ENCODE assay signal across 1 cellular context in the genomic region with DNA sequence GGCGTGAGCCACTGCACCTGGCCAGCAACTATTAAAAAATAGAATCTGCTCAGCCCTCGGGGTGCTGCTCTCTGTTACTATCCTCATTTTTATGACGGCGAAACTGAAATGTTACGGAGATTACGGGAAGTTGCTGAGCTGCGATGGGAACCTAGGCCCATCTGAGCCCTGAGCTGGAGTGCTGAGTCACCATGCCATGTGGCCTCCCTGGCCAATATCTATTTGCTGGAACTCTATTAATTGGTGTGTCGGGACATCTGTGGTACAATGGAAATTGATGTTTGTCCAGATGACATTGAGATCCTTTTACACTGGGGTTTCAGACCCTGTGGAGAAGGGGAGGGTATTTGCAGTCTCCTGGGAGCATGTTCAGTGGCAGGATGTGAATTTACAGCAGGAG.
TF ChIP-seq lines count a peak whose summit lies in the region.

No MANE protein-coding gene starts in this region.

TF ChIP-seq in GM23338, 12 proteins besides CTCF, POLR2A, EP300 and RAD21 (continued from another document):
- TF ChIP-seq, protein P1, sequence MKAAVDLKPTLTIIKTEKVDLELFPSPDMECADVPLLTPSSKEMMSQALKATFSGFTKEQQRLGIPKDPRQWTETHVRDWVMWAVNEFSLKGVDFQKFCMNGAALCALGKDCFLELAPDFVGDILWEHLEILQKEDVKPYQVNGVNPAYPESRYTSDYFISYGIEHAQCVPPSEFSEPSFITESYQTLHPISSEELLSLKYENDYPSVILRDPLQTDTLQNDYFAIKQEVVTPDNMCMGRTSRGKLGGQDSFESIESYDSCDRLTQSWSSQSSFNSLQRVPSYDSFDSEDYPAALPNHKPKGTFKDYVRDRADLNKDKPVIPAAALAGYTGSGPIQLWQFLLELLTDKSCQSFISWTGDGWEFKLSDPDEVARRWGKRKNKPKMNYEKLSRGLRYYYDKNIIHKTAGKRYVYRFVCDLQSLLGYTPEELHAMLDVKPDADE (IDR thresholded peaks at IDR 0.05), result no peak
- TF ChIP-seq ZNF114 (CRISPR knock-in tag; IDR thresholded peaks at IDR 0.05), result no peak
- no peak for TF ChIP-seq STAT1 (IDR thresholded peaks at IDR 0.05; ENCODE audit: unreplicated experiment)
- no peak for TF ChIP-seq POLR2AphosphoS5 (IDR thresholded peaks at IDR 0.05; ENCODE audit: low read depth)
